ENCODE assay signal across 8 cellular contexts in the genomic region with DNA sequence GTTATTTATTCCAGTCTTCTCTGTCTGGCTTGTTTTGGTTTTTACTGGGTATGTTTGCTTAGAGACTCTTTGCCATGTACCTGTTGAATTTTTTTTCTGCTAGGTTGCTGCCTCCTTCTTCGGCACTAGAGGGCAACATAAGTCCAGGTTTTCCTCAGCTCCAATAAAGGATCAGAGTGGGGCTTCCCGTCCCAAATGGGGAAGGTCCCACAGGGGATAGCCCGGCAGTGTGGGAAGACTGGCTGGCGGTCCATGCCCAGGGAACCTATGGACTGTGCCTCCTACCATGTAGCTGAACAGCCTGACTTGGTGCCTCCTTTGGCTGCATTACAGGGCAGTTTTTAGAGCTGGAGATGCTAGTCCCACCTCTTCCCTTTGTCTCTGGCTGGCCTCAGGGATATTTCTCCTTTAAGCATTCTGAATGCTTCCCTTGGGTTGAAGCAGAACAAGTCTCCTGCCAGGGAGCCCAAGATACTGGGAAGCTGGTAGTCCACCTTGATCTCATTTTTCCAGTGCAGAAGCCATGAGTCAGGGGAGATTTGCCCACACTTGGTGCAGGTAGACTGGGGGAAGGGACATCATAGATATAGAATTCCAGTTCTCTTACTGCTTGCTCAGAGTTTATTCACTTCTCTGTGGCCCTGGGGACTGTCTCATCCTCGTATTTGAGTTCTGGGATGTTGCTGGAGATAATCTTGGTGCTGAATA.
A peak's percentile ranks its signal among the peaks of the same experiment; 100 is the strongest.
DNase-seq lines count a peak whose midpoint lies in the region; FAIRE-seq and TF ChIP-seq lines count a peak whose summit lies in the region.

No MANE protein-coding gene starts in this region.

- no peaks in the 10 kb centered on the region for H3K36me3 Mint-ChIP-seq in brain

- no peak overlapping the region for H3K4me3 ChIP-seq in HEK293 (ENCODE audit: low read depth, low read length)

- TF ChIP-seq CTCF in HEK293 (tag by site-specific recombination; IDR thresholded peaks at IDR 0.05), result peak; percentile 52
- TF ChIP-seq CTCF in brain (conservative IDR thresholded peaks at IDR 0.05), result peak; percentile 59 to 75

- no peak for FAIRE-seq in urothelium cell line (lab: Jason Lieb, UNC)

- H3K27ac Mint-ChIP-seq in brain, result peak overlapping the region in 1 of 5 experiments; percentile 37

- H3K27me3 Mint-ChIP-seq in brain, result peaks cover 3% of the 10 kb centered on the region

- H3K9me3 ChIP-seq in HEK293 (ENCODE audit: control insufficient read depth, insufficient read depth, low read depth, low read length), result no peaks in the 10 kb centered on the region

- H3K4me1 Mint-ChIP-seq in brain, result peaks cover 11% of the 10 kb centered on the region

- H3K4me3 Mint-ChIP-seq in brain, result no peak overlapping the region

- no peak overlapping the region for H3K27ac ChIP-seq in HEK293 (ENCODE audit: extremely low read depth, low read depth, low read length)

- peak; percentile 58 for DNase-seq in DMS114 treated with DMSO at 0.1 percent for 48 hours (lab: John Stamatoyannopoulos, UW; ENCODE audit: unreplicated experiment)
- peak; percentile 46 for DNase-seq in RPMI7951 (ENCODE audit: low read depth)
- peak; percentile 57 for DNase-seq in left kidney (ENCODE audit: low read depth, low spot score)
- peak; percentile 65 for DNase-seq in urothelium cell line (ENCODE audit: low spot score)
- no peak for DNase-seq in NCI-H2107 (lab: John Stamatoyannopoulos, UW)
- no peak for DNase-seq in stimulated activated CD8-positive, alpha-beta memory T cell treated with anti-CD3 and anti-CD28 coated beads, Interleukin-4, amount 100 ng/mL, for 48 hours

- CTCF ChIA-PET in HEK293 (lab: Yijun Ruan, JAX), result interaction anchor here (0.5 to 2.2 kb wide), 14 partner anchors 10 to 901 kb away, joined by 3 to 11 read pairs (median 3); no protein-coding TSS in a partner anchor

- H3K9me3 Mint-ChIP-seq in brain, result peaks cover 6 to 12% (median 9%) of the 10 kb centered on the region in 5 experiments

- H3K36me3 ChIP-seq in HEK293 (ENCODE audit: control insufficient read depth in 2 of 2, insufficient read depth in 1 of 2, low read length in 2 of 2), result peaks cover 5 to 8% of the 10 kb centered on the region in 2 experiments; a peak in 2 of 3 replicates

- POLR2A ChIA-PET in HEK293 (lab: Yijun Ruan, JAX), result interaction anchor here (1.1 to 1.5 kb wide), 2 partner anchors 131 to 758 kb away, joined by 3 to 5 read pairs; a partner anchor contains a TSS

- no peaks in the 10 kb centered on the region for H3K4me1 ChIP-seq in HEK293 (ENCODE audit: control insufficient read depth, insufficient read depth, low read length)

TF ChIP-seq in HEK293, 187 proteins besides CTCF, POLR2A, EP300 and RAD21 (continues in another document):
- TF ChIP-seq ZNF626 (tag by site-specific recombination; IDR thresholded peaks at IDR 0.05) (peak; percentile 95), GLI2 (tag by site-specific recombination; IDR thresholded peaks at IDR 0.05; ENCODE audit: borderline replicate concordance, low read depth) (no peak), GLIS2 (tag by site-specific recombination; IDR thresholded peaks at IDR 0.05) (no peak), ZNF37A (tag by site-specific recombination; IDR thresholded peaks at IDR 0.05) (no peak), ZNF76 (tag by site-specific recombination; IDR thresholded peaks at IDR 0.05; ENCODE audit: borderline replicate concordance, low read depth) (peak; percentile 23; the same call in 1 of the 2 replicates), ZNF529 (tag by site-specific recombination; IDR thresholded peaks at IDR 0.05; ENCODE audit: insufficient replicate concordance) (peak; percentile 79), ZFHX2 (tag by site-specific recombination; conservative IDR thresholded peaks at IDR 0.05) (no peak), ZNF623 (tag by site-specific recombination; IDR thresholded peaks at IDR 0.05) (0 out of 2 replicates have a peak, but pooled peaks have one; percentile 15), ZNF660 (tag by site-specific recombination; IDR thresholded peaks at IDR 0.05) (0 out of 2 replicates have a peak, but pooled peaks have one; percentile 35), ZBTB21 (tag by site-specific recombination; IDR thresholded peaks at IDR 0.05) (0 out of 2 replicates have a peak, but pooled peaks have one; percentile 19), SP7 (tag by site-specific recombination; IDR thresholded peaks at IDR 0.05) (peak; percentile 76), ZNF654 (tag by site-specific recombination; IDR thresholded peaks at IDR 0.05; ENCODE audit: low read depth) (peak; percentile 89), ZNF585B (tag by site-specific recombination; IDR thresholded peaks at IDR 0.05) (0 out of 2 replicates have a peak, but pooled peaks have one; percentile 10)
- TF ChIP-seq, protein P1, sequence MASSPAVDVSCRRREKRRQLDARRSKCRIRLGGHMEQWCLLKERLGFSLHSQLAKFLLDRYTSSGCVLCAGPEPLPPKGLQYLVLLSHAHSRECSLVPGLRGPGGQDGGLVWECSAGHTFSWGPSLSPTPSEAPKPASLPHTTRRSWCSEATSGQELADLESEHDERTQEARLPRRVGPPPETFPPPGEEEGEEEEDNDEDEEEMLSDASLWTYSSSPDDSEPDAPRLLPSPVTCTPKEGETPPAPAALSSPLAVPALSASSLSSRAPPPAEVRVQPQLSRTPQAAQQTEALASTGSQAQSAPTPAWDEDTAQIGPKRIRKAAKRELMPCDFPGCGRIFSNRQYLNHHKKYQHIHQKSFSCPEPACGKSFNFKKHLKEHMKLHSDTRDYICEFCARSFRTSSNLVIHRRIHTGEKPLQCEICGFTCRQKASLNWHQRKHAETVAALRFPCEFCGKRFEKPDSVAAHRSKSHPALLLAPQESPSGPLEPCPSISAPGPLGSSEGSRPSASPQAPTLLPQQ (tag by site-specific recombination; IDR thresholded peaks at IDR 0.05), result peak; percentile 89
- TF ChIP-seq, protein P2, sequence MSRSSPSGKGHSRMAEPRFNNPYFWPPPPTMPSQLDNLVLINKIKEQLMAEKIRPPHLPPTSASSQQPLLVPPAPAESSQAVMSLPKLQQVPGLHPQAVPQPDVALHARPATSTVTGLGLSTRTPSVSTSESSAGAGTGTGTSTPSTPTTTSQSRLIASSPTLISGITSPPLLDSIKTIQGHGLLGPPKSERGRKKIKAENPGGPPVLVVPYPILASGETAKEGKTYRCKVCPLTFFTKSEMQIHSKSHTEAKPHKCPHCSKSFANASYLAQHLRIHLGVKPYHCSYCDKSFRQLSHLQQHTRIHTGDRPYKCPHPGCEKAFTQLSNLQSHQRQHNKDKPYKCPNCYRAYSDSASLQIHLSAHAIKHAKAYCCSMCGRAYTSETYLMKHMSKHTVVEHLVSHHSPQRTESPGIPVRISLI (tag by site-specific recombination; IDR thresholded peaks at IDR 0.05), result peak; percentile 64; the same call in 1 of the 2 replicates
- TF ChIP-seq, protein P3, sequence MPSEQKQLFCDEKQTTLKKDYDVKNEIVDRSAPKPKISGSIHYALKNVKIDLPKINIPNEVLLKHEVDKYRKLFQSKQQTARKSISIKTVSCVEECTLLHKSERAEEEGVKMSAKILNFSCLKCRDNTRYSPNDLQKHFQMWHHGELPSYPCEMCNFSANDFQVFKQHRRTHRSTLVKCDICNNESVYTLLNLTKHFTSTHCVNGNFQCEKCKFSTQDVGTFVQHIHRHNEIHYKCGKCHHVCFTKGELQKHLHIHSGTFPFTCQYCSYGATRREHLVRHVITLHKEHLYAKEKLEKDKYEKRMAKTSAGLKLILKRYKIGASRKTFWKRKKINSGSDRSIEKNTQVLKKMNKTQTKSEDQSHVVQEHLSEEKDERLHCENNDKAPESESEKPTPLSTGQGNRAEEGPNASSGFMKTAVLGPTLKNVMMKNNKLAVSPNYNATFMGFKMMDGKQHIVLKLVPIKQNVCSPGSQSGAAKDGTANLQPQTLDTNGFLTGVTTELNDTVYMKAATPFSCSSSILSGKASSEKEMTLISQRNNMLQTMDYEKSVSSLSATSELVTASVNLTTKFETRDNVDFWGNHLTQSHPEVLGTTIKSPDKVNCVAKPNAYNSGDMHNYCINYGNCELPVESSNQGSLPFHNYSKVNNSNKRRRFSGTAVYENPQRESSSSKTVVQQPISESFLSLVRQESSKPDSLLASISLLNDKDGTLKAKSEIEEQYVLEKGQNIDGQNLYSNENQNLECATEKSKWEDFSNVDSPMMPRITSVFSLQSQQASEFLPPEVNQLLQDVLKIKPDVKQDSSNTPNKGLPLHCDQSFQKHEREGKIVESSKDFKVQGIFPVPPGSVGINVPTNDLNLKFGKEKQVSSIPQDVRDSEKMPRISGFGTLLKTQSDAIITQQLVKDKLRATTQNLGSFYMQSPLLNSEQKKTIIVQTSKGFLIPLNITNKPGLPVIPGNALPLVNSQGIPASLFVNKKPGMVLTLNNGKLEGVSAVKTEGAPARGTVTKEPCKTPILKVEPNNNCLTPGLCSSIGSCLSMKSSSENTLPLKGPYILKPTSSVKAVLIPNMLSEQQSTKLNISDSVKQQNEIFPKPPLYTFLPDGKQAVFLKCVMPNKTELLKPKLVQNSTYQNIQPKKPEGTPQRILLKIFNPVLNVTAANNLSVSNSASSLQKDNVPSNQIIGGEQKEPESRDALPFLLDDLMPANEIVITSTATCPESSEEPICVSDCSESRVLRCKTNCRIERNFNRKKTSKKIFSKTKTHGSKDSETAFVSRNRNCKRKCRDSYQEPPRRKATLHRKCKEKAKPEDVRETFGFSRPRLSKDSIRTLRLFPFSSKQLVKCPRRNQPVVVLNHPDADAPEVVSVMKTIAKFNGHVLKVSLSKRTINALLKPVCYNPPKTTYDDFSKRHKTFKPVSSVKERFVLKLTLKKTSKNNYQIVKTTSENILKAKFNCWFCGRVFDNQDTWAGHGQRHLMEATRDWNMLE (tag by site-specific recombination; conservative IDR thresholded peaks at IDR 0.05; ENCODE audit: low read depth), result peak; percentile 72

Comparison
In these comparisons a context has a peak if more than half of its experiments do, and no peak if none do; other contexts are left out.
1. DNase-seq: peak in DMS114 treated with DMSO at 0.1 percent for 48 hours (single experiment), RPMI7951 (single experiment), left kidney (single experiment) and urothelium cell line (single experiment); none in NCI-H2107 (single experiment) and stimulated activated CD8-positive, alpha-beta memory T cell treated with anti-CD3 and anti-CD28 coated beads, Interleukin-4, amount 100 ng/mL, for 48 hours (single experiment).